In genomic region chr2:210598219-210598618, GRCh38 we compare ENCODE assay signal across 11 cellular contexts.
"Had no signal": no experiment of that assay in that cellular context is flagged by ENCODE, and none has a peak within 500 bp of the region (broad histone marks: within the 10 kb centered on the region; RNA-seq: fewer than 3 reads in every experiment).

No MANE protein-coding gene starts in this region.

- H3K9me3 ChIP-seq: adrenal gland, ascending aorta, body of pancreas had no signal

- H3K36me3 ChIP-seq: adrenal gland, brain microvascular endothelial cell, breast epithelium had no signal

- ATAC-seq: activated naive CD4-positive, alpha-beta T cell treated with anti-CD3 and anti-CD28 coated beads, Interleukin-2, amount 50 U/mL, for 72 hours; activated naive CD8-positive, alpha-beta T cell treated with anti-CD3 and anti-CD28 coated beads, Interleukin-2, amount 50 U/mL, for 24 hours; activated T-cell treated with anti-CD3 and anti-CD28 coated beads, Interleukin-2, amount 50 U/mL, for 4 hours; activated T-cell treated with anti-CD3 and anti-CD28 coated beads, Interleukin-2, amount 50 U/mL, for 72 hours; activated T-helper 17 cell treated with anti-CD3 and anti-CD28 coated beads, Interleukin-2, amount 50 U/mL, for 72 hours; body of pancreas had no signal

- H3K27ac ChIP-seq: adrenal gland, ascending aorta, body of pancreas, brain microvascular endothelial cell, breast epithelium, cardiac muscle cell had no signal

- H3K4me3 ChIP-seq: adrenal gland, ascending aorta, body of pancreas, breast epithelium, cardiac muscle cell had no signal

- H3K4me1 ChIP-seq: adrenal gland, ascending aorta, body of pancreas, breast epithelium had no signal
